Comparison of ENCODE assay signal across 32 cellular contexts in the genomic region with DNA sequence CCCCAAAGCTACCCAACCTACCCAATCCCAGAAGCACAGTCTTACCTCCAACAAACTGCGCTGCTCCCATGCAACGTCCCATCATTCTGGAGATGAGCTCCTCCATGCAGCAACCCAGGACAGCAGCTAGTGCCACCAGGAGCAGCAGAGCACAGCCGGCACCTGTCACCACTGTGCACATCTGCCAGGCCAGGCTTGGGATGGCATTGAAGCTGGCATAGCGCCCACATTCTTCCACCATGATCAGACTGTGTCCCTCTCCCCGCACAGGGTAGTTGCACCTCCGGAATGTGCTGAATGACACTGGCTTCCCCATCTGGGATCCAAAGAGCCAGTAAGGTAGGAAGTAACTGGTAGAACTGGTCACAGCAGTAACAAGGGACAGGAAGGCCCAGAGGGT. TPM values are rescaled to one million over a fixed set of nuclear protein-coding genes. Genes with fewer than 3 reads are reported as not detected.
"Had no signal": no experiment of that assay in that cellular context is flagged by ENCODE, and none has a peak within 500 bp of the region (broad histone marks: within the 10 kb centered on the region; RNA-seq: fewer than 3 reads in every experiment).

No MANE protein-coding gene starts in this region.

- H3K9me3 Mint-ChIP-seq: immature natural killer cell; naive thymus-derived CD4-positive, alpha-beta T cell; type B pancreatic cell had no signal

- H3K36me3 ChIP-seq: gastrocnemius medialis, heart left ventricle, prostate gland, right lobe of liver, stomach, tibial artery had no signal

- DNase-seq: central memory CD4-positive, alpha-beta T cell; dorsolateral prefrontal cortex; effector CD4-positive, alpha-beta T cell; foreskin fibroblast; gastrocnemius medialis; hypothalamus; immature natural killer cell; islet precursor cell; kidney glomerular epithelial cell; mammary epithelial cell; mesendoderm; midbrain; naive thymus-derived CD4-positive, alpha-beta T cell; nucleus accumbens; right lobe of liver; stimulated activated CD4-positive, alpha-beta T cell treated with anti-CD3 and anti-CD28 coated beads, Interleukin-12 subunit alpha, Interleukin-12 subunit beta, amount 100 ng/mL, for 4 hours; stimulated activated CD4-positive, alpha-beta T cell treated with anti-CD3 and anti-CD28 coated beads, Interleukin-1b, Interleukin-23, amount 100 ng/mL, for 48 hours; stimulated activated CD4-positive, alpha-beta T cell treated with anti-CD3 and anti-CD28 coated beads, Interleukin-4, amount 100 ng/mL, for 1 hour; stimulated activated CD8-positive, alpha-beta memory T cell treated with anti-CD3 and anti-CD28 coated beads, Interleukin-4, amount 100 ng/mL, for 48 hours; stimulated activated naive CD4-positive, alpha-beta T cell; stomach; testis; tibial artery had no signal

- H3K27me3 ChIP-seq: gastrocnemius medialis, heart left ventricle, right lobe of liver, testis, tibial artery had no signal

- H3K27ac Mint-ChIP-seq: immature natural killer cell; naive thymus-derived CD4-positive, alpha-beta T cell; type B pancreatic cell had no signal

- H3K27ac ChIP-seq: dorsolateral prefrontal cortex, gastrocnemius medialis, heart left ventricle, prostate gland, right lobe of liver, stomach, testis, tibial artery had no signal

- ATAC-seq: gastrocnemius medialis; heart left ventricle; naive thymus-derived CD4-positive, alpha-beta T cell had no signal

- H3K9me3 ChIP-seq: gastrocnemius medialis, heart left ventricle, prostate gland, right lobe of liver, stomach, testis, tibial artery had no signal

- H3K4me3 Mint-ChIP-seq: immature natural killer cell; naive thymus-derived CD4-positive, alpha-beta T cell; nephron; type B pancreatic cell had no signal

- H3K36me3 Mint-ChIP-seq: immature natural killer cell, type B pancreatic cell had no signal

- H3K27me3 Mint-ChIP-seq: type B pancreatic cell had no signal

- H3K4me3 ChIP-seq: dorsolateral prefrontal cortex, gastrocnemius medialis, heart left ventricle, prostate gland, right lobe of liver, smooth muscle cell, stomach, testis, tibial artery had no signal

- H3K4me2 ChIP-seq: smooth muscle cell had no signal

- H3K4me1 ChIP-seq: prostate gland, right lobe of liver, stomach, testis had no signal

RNA-seq across cellular contexts. Expression of gene LHFPL1, which starts 8.8 kb away (rescaled TPM):
- total RNA-seq: glomerular endothelial cell, mammary epithelial cell, mucosa of gallbladder, renal cortical epithelial cell, right lobe of liver, stomach, subcutaneous adipose tissue had no signal
- polyA plus RNA-seq: mammary epithelial cell had no signal
